In the genomic region with DNA sequence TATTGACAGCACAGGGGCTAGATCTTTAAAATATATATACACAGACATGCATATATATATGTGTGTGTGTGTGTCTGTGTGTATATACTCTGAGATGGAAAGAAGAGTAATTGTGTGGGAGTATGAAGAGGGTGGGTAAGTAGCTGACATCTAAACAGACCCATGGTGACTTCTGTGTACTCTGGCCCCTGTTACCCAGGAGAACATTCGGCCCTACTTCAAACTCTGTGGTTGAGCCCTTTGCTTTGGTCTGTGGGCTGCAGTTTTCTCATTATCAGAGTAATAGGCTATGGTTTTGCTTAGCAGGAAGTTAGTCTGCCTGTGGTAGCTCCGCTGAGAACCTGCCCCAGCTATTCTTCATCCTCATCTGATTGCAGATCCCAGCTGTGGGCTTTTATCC, we compare ENCODE assay signal across 8 cellular contexts.
DNase-seq lines count a peak whose midpoint lies in the region; ATAC-seq and TF ChIP-seq lines count a peak whose summit lies in the region.

No MANE protein-coding gene starts in this region.

- H4K20me1 ChIP-seq in BLaER1 treated with 17β-estradiol and CSF1 and Interleukin-3, amounts not matched to agents 10 nM and 100 nM: peaks cover 6 to 28% (median 17%) of the 10 kb centered on the region in 11 experiments; a peak in 10 of 22 replicates

- peaks cover 34 to 60% (median 40%) of the 10 kb centered on the region in 10 experiments for H3K4me1 ChIP-seq in BLaER1 treated with 17β-estradiol and CSF1 and Interleukin-3, amounts not matched to agents 10 nM and 100 nM
- peaks cover 16 to 33% of the 10 kb centered on the region in 2 donors for H3K4me1 ChIP-seq in adrenal gland (replicated peaks in 1 of 2)

- intact Hi-C loops in adrenal gland (cut with DNase I): no loop called here

- DNase-seq in GM19238 (ENCODE audit: insufficient read length, low spot score) (peak; percentile 32), immature natural killer cell (peak; percentile 74 to 77 (median 77)), adrenal gland (no peak), MG63 (no peak), NCI-H1930 (lab: John Stamatoyannopoulos, UW) (no peak)
- DNase-seq in activated CD4-positive, alpha-beta T cell treated with anti-CD3 and anti-CD28 coated beads for 4 hours: peak; percentile 8 to 11

- H3K4me2 ChIP-seq in BLaER1 treated with 17β-estradiol and CSF1 and Interleukin-3, amounts not matched to agents 10 nM and 100 nM: peak overlapping the region; percentile 14 to 63 (median 49)

- peaks cover 2 to 5% (median 5%) of the 10 kb centered on the region in 3 donors for H3K27me3 Mint-ChIP-seq in immature natural killer cell (ENCODE audit: low read depth in 3 of 3)

- H3K9ac ChIP-seq in BLaER1 treated with 17β-estradiol and CSF1 and Interleukin-3, amounts not matched to agents 10 nM and 100 nM: no peak overlapping the region

- H3K4me3 Mint-ChIP-seq in immature natural killer cell: peak overlapping the region; percentile 64 to 88 (median 73)

- H3K4me3 ChIP-seq in BLaER1 treated with 17β-estradiol and CSF1 and Interleukin-3, amounts not matched to agents 10 nM and 100 nM: no peak overlapping the region
- H3K4me3 ChIP-seq in adrenal gland (no peak overlapping the region), MG63 (no peak overlapping the region)

- TF ChIP-seq POLR2A in adrenal gland (IDR thresholded peaks at IDR 0.05): no peak

- H3K36me3 Mint-ChIP-seq in immature natural killer cell: peaks cover 0 to 13% (median 13%) of the 10 kb centered on the region in 3 donors

- H3K9me3 ChIP-seq in BLaER1 treated with 17β-estradiol and CSF1 and Interleukin-3, amounts not matched to agents 10 nM and 100 nM (replicated peaks in 1 of 11): peaks cover 13 to 30% (median 21%) of the 10 kb centered on the region in 11 experiments
- H3K9me3 ChIP-seq in adrenal gland (replicated peaks in 1 of 3) (no peaks in the 10 kb centered on the region), MG63 (peaks cover 7% of the 10 kb centered on the region)

- peaks cover 61 to 82% (median 74%) of the 10 kb centered on the region in 11 experiments for H3K36me3 ChIP-seq in BLaER1 treated with 17β-estradiol and CSF1 and Interleukin-3, amounts not matched to agents 10 nM and 100 nM
- no peaks in the 10 kb centered on the region for H3K36me3 ChIP-seq in adrenal gland (replicated peaks in 1 of 2)
- peaks cover 12% of the 10 kb centered on the region for H3K36me3 ChIP-seq in MG63

- WGBS in adrenal gland, 4 donors: 52 to 60% (median 57%) methylated on average over 2 of the region's 2 CpGs

- TF ChIP-seq CTCF in adrenal gland (IDR thresholded peaks at IDR 0.05): no peak

- no peaks in the 10 kb centered on the region for H3K27me3 ChIP-seq in BLaER1 treated with 17β-estradiol and CSF1 and Interleukin-3, amounts not matched to agents 10 nM and 100 nM
- H3K27me3 ChIP-seq in adrenal gland (no peaks in the 10 kb centered on the region), MG63 (no peaks in the 10 kb centered on the region)

- peak overlapping the region; percentile 81 to 90 (median 90) for H3K27ac Mint-ChIP-seq in immature natural killer cell

- H3K9me3 Mint-ChIP-seq in immature natural killer cell: no peaks in the 10 kb centered on the region

- H3K27ac ChIP-seq in BLaER1 treated with 17β-estradiol and CSF1 and Interleukin-3, amounts not matched to agents 10 nM and 100 nM: peak overlapping the region in 6 of 11 experiments; percentile 3 to 43 (median 18); a peak in 5 of 22 replicates
- H3K27ac ChIP-seq in adrenal gland: no peak overlapping the region

- peaks cover 53 to 78% of the 10 kb centered on the region in 2 donors for H3K4me1 Mint-ChIP-seq in immature natural killer cell

- peak; percentile 67 for ATAC-seq in HG03342 (IDR thresholded peaks at IDR 0.05; ENCODE audit: unreplicated experiment)

Comparison
In these comparisons a context has a peak if more than half of its experiments do, and no peak if none do; other contexts are left out.
1. H3K27ac ChIP-seq: peak in BLaER1 treated with 17β-estradiol and CSF1 and Interleukin-3, amounts not matched to agents 10 nM and 100 nM (6 of 11); none in adrenal gland (0 of 5).
2. DNase-seq: peak in GM19238 (single experiment), activated CD4-positive, alpha-beta T cell treated with anti-CD3 and anti-CD28 coated beads for 4 hours (2 of 2) and immature natural killer cell (3 of 3); none in adrenal gland (0 of 7), MG63 (single experiment) and NCI-H1930 (0 of 2).